ENCODE assay signal across 7 cellular contexts in the genomic region with DNA sequence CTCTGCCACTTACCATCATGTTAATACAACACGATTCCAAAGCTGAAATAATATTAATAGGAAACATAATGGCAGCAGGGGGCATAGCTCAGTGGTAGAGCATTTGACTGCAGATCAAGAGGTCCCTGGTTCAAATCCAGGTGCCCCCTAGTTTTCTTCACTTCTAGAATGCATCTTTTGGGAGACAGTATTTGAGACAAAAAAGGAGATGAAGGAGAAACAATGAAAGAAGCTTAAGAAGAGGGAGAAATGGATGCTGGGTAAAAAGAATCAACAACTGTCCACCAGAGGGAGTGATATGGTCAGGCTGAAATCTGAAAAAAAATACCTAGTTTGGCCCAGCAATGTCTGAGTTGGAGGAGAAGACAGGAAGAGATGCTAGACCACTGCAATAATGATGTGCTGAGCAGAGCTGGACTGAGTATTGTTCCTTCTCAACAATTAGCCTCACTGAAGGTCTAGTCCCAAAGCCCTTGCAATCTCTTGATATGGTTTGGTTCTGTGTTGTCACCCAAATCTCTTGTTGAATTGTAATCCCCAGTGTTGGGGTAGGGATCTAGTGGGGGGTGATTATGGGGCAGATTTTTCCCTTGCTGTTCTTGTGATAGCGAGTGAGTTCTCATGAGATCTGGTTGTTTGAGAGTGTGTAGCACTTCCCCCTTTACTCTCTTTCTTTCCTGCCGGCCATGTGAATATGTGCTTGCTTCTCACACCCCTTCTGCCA. TPM values are rescaled to one million over a fixed set of nuclear protein-coding genes. Genes with fewer than 3 reads are reported as not detected.
DNase-seq lines count a peak whose midpoint lies in the region; ATAC-seq and TF ChIP-seq lines count a peak whose summit lies in the region.

No MANE protein-coding gene starts in this region.

- H3K4me1 ChIP-seq in lung (ENCODE audit: control insufficient read depth in 2 of 2, insufficient read depth in 2 of 2, low read length in 2 of 2), result no peaks in the 10 kb centered on the region

- peak; percentile 81 for ATAC-seq in HG02759 (IDR thresholded peaks at IDR 0.05; ENCODE audit: unreplicated experiment)
- ATAC-seq in lung (ENCODE audit: insufficient read depth, low FRiP score), result peak; percentile 53
- no peak for ATAC-seq in HG02623 (IDR thresholded peaks at IDR 0.05; ENCODE audit: unreplicated experiment)
- no peak for ATAC-seq in GM21737 (IDR thresholded peaks at IDR 0.05; ENCODE audit: unreplicated experiment)

- H3K27ac ChIP-seq in lung (ENCODE audit: low read depth in 1 of 2, low read length in 1 of 2), result no peak overlapping the region

- POLR2A ChIA-PET in GM10248 (lab: Yijun Ruan, JAX), result no interaction called here

- DNase-seq in GM10248 (ENCODE audit: extremely low spot score) (peak; percentile 51), NCI-H748 treated with DMSO at 0.1 percent for 48 hours (lab: John Stamatoyannopoulos, UW) (peak; percentile 45), cardiac fibroblast (ENCODE audit: low read depth in 2 of 2) (peak; percentile 85 to 93), lung (ENCODE audit: low spot score) (no peak)

- H3K4me3 ChIP-seq in cardiac fibroblast (replicated peaks in 1 of 2; ENCODE audit: low read depth in 2 of 2, low read length in 2 of 2), result no peak overlapping the region
- H3K4me3 ChIP-seq in lung, result no peak overlapping the region

- TF ChIP-seq CTCF in GM10248 (IDR thresholded peaks at IDR 0.05; ENCODE audit: control extremely low read depth, extremely low read depth, low read depth, missing control alignments) (peak; percentile 31), cardiac fibroblast (IDR thresholded peaks at IDR 0.05; ENCODE audit: low read depth, low read length) (peak; percentile 69), lung (IDR thresholded peaks at IDR 0.05; ENCODE audit: control extremely low read depth, extremely low read depth) (peak; percentile 37)

- H3K36me3 ChIP-seq in lung (ENCODE audit: control insufficient read depth in 2 of 2, insufficient read depth in 2 of 2, low read length in 2 of 2), result no peaks in the 10 kb centered on the region

- no peaks in the 10 kb centered on the region for H3K27me3 ChIP-seq in lung (ENCODE audit: control insufficient read depth, insufficient read depth)

- H3K9me3 ChIP-seq in lung (ENCODE audit: control insufficient read depth in 2 of 2, insufficient read depth in 1 of 2, low read length in 1 of 2), result peaks cover 0 to 3% of the 10 kb centered on the region in 2 donors

- CTCF ChIA-PET in GM10248 (lab: Yijun Ruan, JAX), result interaction anchor here (0.8 to 2.3 kb wide), 12 partner anchors 10 to 316 kb away, joined by 3 to 17 read pairs (median 4); no protein-coding TSS in a partner anchor

- 87 to 94% methylated on average over 3 of the region's 3 CpGs for WGBS in lung, 2 donors

RNA-seq across cellular contexts. Expression of gene ZNF783, which starts 48.3 kb away (rescaled TPM):
- total RNA-seq in lung, result 10 to 100 TPM in 1 of 2 donors, 1 to 10 TPM in 1; 7.5 to 16.3 TPM
- 1 to 10 TPM; 6.2 to 7.8 TPM for polyA plus RNA-seq in lung

Comparison
In these comparisons a context has a peak if more than half of its experiments do, and no peak if none do; other contexts are left out.
1. ATAC-seq: peak in HG02759 (single experiment) and lung (single experiment); none in HG02623 (single experiment) and GM21737 (single experiment).
2. Peak in every context shown above with its lines, with median percentiles within 50 percentile points of each other: CTCF ChIP-seq.